Comparison of ENCODE assay signal across 1 cellular context in genomic region chr11:2203440-2204259, GRCh38.
TF ChIP-seq lines count a peak whose summit lies in the region.

No MANE protein-coding gene starts in this region.

TF ChIP-seq in HepG2, 621 proteins besides CTCF, POLR2A, EP300 and RAD21 (continued from another document and continues in another):
- TF ChIP-seq REL (CRISPR knock-in tag; conservative IDR thresholded peaks at IDR 0.05) (no peak), SRSF9 (IDR thresholded peaks at IDR 0.05; ENCODE audit: borderline replicate concordance, insufficient read depth, low read depth, low read length, poor library complexity, severe bottlenecking) (no peak), SMAD1 (CRISPR knock-in tag; IDR thresholded peaks at IDR 0.05; ENCODE audit: borderline replicate concordance, low read depth) (no peak), ZNF343 (CRISPR knock-in tag; IDR thresholded peaks at IDR 0.05) (no peak), CBFB (CRISPR knock-in tag; IDR thresholded peaks at IDR 0.05) (no peak), ZNF549 (CRISPR knock-in tag; IDR thresholded peaks at IDR 0.05) (no peak), POGK (CRISPR knock-in tag; conservative IDR thresholded peaks at IDR 0.05) (no peak), HMGXB3 (CRISPR knock-in tag; IDR thresholded peaks at IDR 0.05; ENCODE audit: borderline replicate concordance) (no peak), ZBTB46 (CRISPR knock-in tag; IDR thresholded peaks at IDR 0.05; ENCODE audit: borderline replicate concordance) (no peak; the same call in 1 of the 2 replicates), HES4 (CRISPR knock-in tag; IDR thresholded peaks at IDR 0.05; ENCODE audit: borderline replicate concordance) (no peak), CENPBD1 (CRISPR knock-in tag; IDR thresholded peaks at IDR 0.05; ENCODE audit: borderline replicate concordance, low read depth) (no peak), SMC3 (IDR thresholded peaks at IDR 0.05; ENCODE audit: low read length) (no peak), MTA1 (CRISPR knock-in tag; IDR thresholded peaks at IDR 0.05; ENCODE audit: borderline replicate concordance) (no peak; the same call in 1 of the 2 replicates), ZFP37 (CRISPR knock-in tag; IDR thresholded peaks at IDR 0.05; ENCODE audit: borderline replicate concordance) (no peak), TARDBP (CRISPR knock-in tag; IDR thresholded peaks at IDR 0.05) (no peak), ZNF205 (CRISPR knock-in tag; IDR thresholded peaks at IDR 0.05) (no peak), RNF2 (conservative IDR thresholded peaks at IDR 0.05; ENCODE audit: low read depth) (no peak), THYN1 (CRISPR knock-in tag; IDR thresholded peaks at IDR 0.05; ENCODE audit: borderline replicate concordance, low read depth) (no peak), ZNF740 (CRISPR knock-in tag; IDR thresholded peaks at IDR 0.05) (no peak), SP4 (CRISPR knock-in tag; IDR thresholded peaks at IDR 0.05) (0 out of 2 replicates have a peak, but pooled peaks have one; percentile 26), SOX5 (CRISPR knock-in tag; IDR thresholded peaks at IDR 0.05; ENCODE audit: borderline replicate concordance) (0 out of 2 replicates have a peak, but pooled peaks have one; percentile 61), ZNF777 (CRISPR knock-in tag; IDR thresholded peaks at IDR 0.05) (no peak), HMG20B (CRISPR knock-in tag; conservative IDR thresholded peaks at IDR 0.05) (no peak), HCFC1 (IDR thresholded peaks at IDR 0.05; ENCODE audit: low read depth, low read length) (no peak), PAF1 (CRISPR knock-in tag; IDR thresholded peaks at IDR 0.05) (no peak), KDM6A (CRISPR knock-in tag; IDR thresholded peaks at IDR 0.05; ENCODE audit: low read depth) (no peak), CREB1 (IDR thresholded peaks at IDR 0.05) (no peak), CREB1 (CRISPR knock-in tag; IDR thresholded peaks at IDR 0.05) (no peak), TBL1XR1 (IDR thresholded peaks at IDR 0.05; ENCODE audit: borderline replicate concordance, low read length, partially characterized antibody) (no peak), MXD3 (CRISPR knock-in tag; IDR thresholded peaks at IDR 0.05) (no peak), KDM1A (CRISPR knock-in tag; IDR thresholded peaks at IDR 0.05) (no peak), ZBED4 (CRISPR knock-in tag; IDR thresholded peaks at IDR 0.05; ENCODE audit: borderline replicate concordance) (peak; percentile 77; the same call in 1 of the 2 replicates), TP53 (CRISPR knock-in tag; conservative IDR thresholded peaks at IDR 0.05) (no peak), ZNF274 (CRISPR knock-in tag; IDR thresholded peaks at IDR 0.05) (no peak), ETV5 (CRISPR knock-in tag; IDR thresholded peaks at IDR 0.05; ENCODE audit: borderline replicate concordance) (peak; percentile 15; the same call in 1 of the 2 replicates), ZNF691 (CRISPR knock-in tag; IDR thresholded peaks at IDR 0.05; ENCODE audit: borderline replicate concordance, low read depth) (no peak), GABPB1 (CRISPR knock-in tag; IDR thresholded peaks at IDR 0.05) (no peak), ZBTB44 (CRISPR knock-in tag; IDR thresholded peaks at IDR 0.05) (no peak), ZXDC (CRISPR knock-in tag; IDR thresholded peaks at IDR 0.05) (no peak), ZNF501 (CRISPR knock-in tag; IDR thresholded peaks at IDR 0.05) (no peak), ZNF678 (CRISPR knock-in tag; IDR thresholded peaks at IDR 0.05) (no peak), MAFG (CRISPR knock-in tag; IDR thresholded peaks at IDR 0.05) (no peak)
